ENCODE assay signal across 8 cellular contexts in the genomic region with DNA sequence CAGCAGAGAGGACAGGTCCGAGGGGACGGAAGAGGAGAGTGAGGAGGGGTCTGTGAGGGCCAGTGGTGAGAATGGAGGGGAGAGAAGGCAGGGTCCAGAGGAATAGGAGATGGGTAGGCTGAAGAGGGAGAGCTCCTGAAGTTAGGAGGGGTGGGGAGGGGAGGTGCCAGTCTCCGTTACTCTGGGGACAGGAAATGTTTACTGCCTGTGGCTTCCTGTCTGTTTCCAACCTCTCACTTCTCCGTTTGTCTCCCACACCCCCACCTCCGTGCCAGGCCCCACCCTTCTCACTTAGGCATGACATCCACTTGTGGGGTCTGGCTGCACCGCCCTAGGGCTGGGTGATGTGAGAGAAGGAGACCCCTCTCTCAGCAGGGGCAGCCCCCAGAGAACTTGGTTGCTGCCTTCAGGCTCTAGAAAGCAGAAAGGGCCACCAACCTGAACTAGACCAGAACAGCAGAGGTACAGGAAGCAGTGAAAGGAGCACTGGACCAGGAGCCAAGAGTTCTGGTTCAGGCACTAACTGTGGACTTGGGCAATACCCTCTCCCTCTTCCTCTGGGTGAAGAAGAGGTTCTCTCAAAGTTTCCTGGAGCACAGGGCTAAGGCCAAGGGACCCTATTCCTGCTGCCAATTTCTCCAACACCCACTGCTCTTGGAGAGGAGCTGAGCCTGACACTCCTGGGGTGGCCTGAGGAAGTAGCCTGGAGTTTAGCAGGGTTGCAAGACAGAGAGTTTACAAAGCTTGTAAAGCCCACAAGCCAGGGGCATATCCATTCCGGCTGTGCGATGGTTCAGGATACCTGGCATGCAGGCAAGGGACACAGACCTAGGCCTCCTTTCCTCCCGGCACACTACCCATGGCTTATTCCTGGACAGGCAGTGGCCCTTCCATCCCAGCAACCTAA. TPM values are rescaled to one million over a fixed set of nuclear protein-coding genes. Genes with fewer than 3 reads are reported as not detected.
DNase-seq lines count a peak whose midpoint lies in the region; ATAC-seq lines count a peak whose summit lies in the region.

No MANE protein-coding gene starts in this region.

- peak overlapping the region; percentile 95 for H3K27ac Mint-ChIP-seq in activated CD4-positive, alpha-beta T cell treated with anti-CD3 and anti-CD28 coated beads, Interleukin-2, amount 10 ng/mL, durations not matched to agents 7 days and 5 days
- H3K27ac Mint-ChIP-seq in effector memory CD8-positive, alpha-beta T cell: peak overlapping the region; percentile 93 to 99

- POLR2A ChIA-PET in activated CD4-positive, alpha-beta T cell treated with anti-CD3 and anti-CD28 coated beads, Interleukin-2, amount 10 ng/mL, durations not matched to agents 7 days and 5 days (lab: Charles Lee): interaction anchor here (0.9 kb wide), 1 partner anchor 10 kb away, joined by 3 read pairs; no protein-coding TSS in a partner anchor

- CTCF ChIA-PET in activated CD4-positive, alpha-beta T cell treated with anti-CD3 and anti-CD28 coated beads, Interleukin-2, amount 10 ng/mL, durations not matched to agents 7 days and 5 days (lab: Charles Lee): interaction anchor here (1.1 to 4.6 kb wide), 6 partner anchors 9 to 34 kb away, joined by 3 to 58 read pairs (median 11); no protein-coding TSS in a partner anchor

- peak; percentile 87 for ATAC-seq in effector memory CD8-positive, alpha-beta T cell (replicated peaks)

- peak overlapping the region; percentile 78 for H3K4me3 Mint-ChIP-seq in activated CD4-positive, alpha-beta T cell treated with anti-CD3 and anti-CD28 coated beads, Interleukin-2, amount 10 ng/mL, durations not matched to agents 7 days and 5 days
- H3K4me3 Mint-ChIP-seq in effector memory CD8-positive, alpha-beta T cell: peak overlapping the region; percentile 74 to 78

- H3K4me1 Mint-ChIP-seq in activated CD4-positive, alpha-beta T cell treated with anti-CD3 and anti-CD28 coated beads, Interleukin-2, amount 10 ng/mL, durations not matched to agents 7 days and 5 days: peaks cover 72% of the 10 kb centered on the region
- H3K4me1 Mint-ChIP-seq in effector memory CD8-positive, alpha-beta T cell (ENCODE audit: low read depth in 2 of 2): peaks cover 64 to 71% of the 10 kb centered on the region in 2 donors

- H3K27me3 Mint-ChIP-seq in activated CD4-positive, alpha-beta T cell treated with anti-CD3 and anti-CD28 coated beads, Interleukin-2, amount 10 ng/mL, durations not matched to agents 7 days and 5 days: no peaks in the 10 kb centered on the region
- H3K27me3 Mint-ChIP-seq in effector memory CD8-positive, alpha-beta T cell: no peaks in the 10 kb centered on the region

- in situ Hi-C loops in ACHN (cut with HindIII; ENCODE audit: low pct_ligation_motif_present, low pct_unique_long_range_greater_than_20kb, low sequenced_read_pairs): no loop called here

- H3K9me3 Mint-ChIP-seq in activated CD4-positive, alpha-beta T cell treated with anti-CD3 and anti-CD28 coated beads, Interleukin-2, amount 10 ng/mL, durations not matched to agents 7 days and 5 days: no peaks in the 10 kb centered on the region
- H3K9me3 Mint-ChIP-seq in effector memory CD8-positive, alpha-beta T cell: no peaks in the 10 kb centered on the region

- H3K36me3 Mint-ChIP-seq in activated CD4-positive, alpha-beta T cell treated with anti-CD3 and anti-CD28 coated beads, Interleukin-2, amount 10 ng/mL, durations not matched to agents 7 days and 5 days (ENCODE audit: low read depth): peaks cover 25% of the 10 kb centered on the region
- peaks cover 41% of the 10 kb centered on the region for H3K36me3 Mint-ChIP-seq in effector memory CD8-positive, alpha-beta T cell (ENCODE audit: insufficient read depth)

- DNase-seq in Ammon's horn (ENCODE audit: low spot score): peak; percentile 59
- peak; percentile 82 for DNase-seq in HT1080 (ENCODE audit: low read depth)
- DNase-seq in activated CD4-positive, alpha-beta T cell treated with anti-CD3 and anti-CD28 coated beads, Interleukin-2, amount 10 ng/mL, durations not matched to agents 7 days and 5 days: peak; percentile 89
- DNase-seq in effector memory CD8-positive, alpha-beta T cell: peak; percentile 76 to 85 (median 83)
- peak; percentile 54 for DNase-seq in pulmonary artery endothelial cell (ENCODE audit: low read depth, low spot score)
- DNase-seq in foreskin melanocyte: no peak
- no peak for DNase-seq in ACHN
- no peak for DNase-seq in NCI-H187 (lab: John Stamatoyannopoulos, UW)

RNA-seq across cellular contexts. Expression of a gene that starts 5.5 kb away (rescaled TPM):
- 150 and 163 TPM in 2 replicates for total RNA-seq in HT1080 (2014; rRNA removed; shearing (Covaris generic))
- 230 and 231 TPM in 2 replicates for polyA plus RNA-seq in HT1080 (2015; cell fraction: cytosol; rRNA removed)
- polyA plus RNA-seq in HT1080 (2015; cell fraction: nucleus; rRNA removed): 490 and 542 TPM in 2 replicates
- total RNA-seq in activated CD4-positive, alpha-beta T cell treated with anti-CD3 and anti-CD28 coated beads, Interleukin-2, amount 10 ng/mL, durations not matched to agents 7 days and 5 days: 10 to 100 TPM; 83.5 to 88.7 TPM
- 848 and 1,153 TPM in 2 replicates for total RNA-seq in pulmonary artery endothelial cell

RNA-seq across cellular contexts. Expression of a gene that starts 29.0 kb away (rescaled TPM):
- total RNA-seq in HT1080 (2014; rRNA removed; shearing (Covaris generic)): 4.0 and 5.4 TPM in 2 replicates
- polyA plus RNA-seq in HT1080 (2015; cell fraction: cytosol; rRNA removed): 15.3 and 17.6 TPM in 2 replicates
- 6.4 and 7.9 TPM in 2 replicates for polyA plus RNA-seq in HT1080 (2015; cell fraction: nucleus; rRNA removed)
- total RNA-seq in activated CD4-positive, alpha-beta T cell treated with anti-CD3 and anti-CD28 coated beads, Interleukin-2, amount 10 ng/mL, durations not matched to agents 7 days and 5 days: 1 to 10 TPM in 1 of 2 experiments, under 1 TPM in 1; 0.48 to 1.3 TPM
- total RNA-seq in pulmonary artery endothelial cell: 0.74 and 0.79 TPM in 2 replicates

RNA-seq across cellular contexts. Expression of a gene that starts 49.3 kb away (rescaled TPM):
- total RNA-seq in HT1080 (2014; rRNA removed; shearing (Covaris generic)): not detected in 2 replicates
- polyA plus RNA-seq in HT1080 (2015; cell fraction: cytosol; rRNA removed): 0.06 and 0.08 TPM in 2 replicates
- 0.07 and 0.26 TPM in 2 replicates for polyA plus RNA-seq in HT1080 (2015; cell fraction: nucleus; rRNA removed)
- total RNA-seq in activated CD4-positive, alpha-beta T cell treated with anti-CD3 and anti-CD28 coated beads, Interleukin-2, amount 10 ng/mL, durations not matched to agents 7 days and 5 days: under 1 TPM; 0.15 to 0.33 TPM
- total RNA-seq in pulmonary artery endothelial cell: not detected in 2 replicates

RNA-seq across cellular contexts. Expression of a gene that starts 59.9 kb away (rescaled TPM):
- 2.1 TPM in 1 of 2 replicates, not detected in the other for total RNA-seq in HT1080 (2014; rRNA removed; shearing (Covaris generic))
- polyA plus RNA-seq in HT1080 (2015; cell fraction: cytosol; rRNA removed): 0.56 and 0.70 TPM in 2 replicates
- polyA plus RNA-seq in HT1080 (2015; cell fraction: nucleus; rRNA removed): not detected in 2 replicates
- 10 to 100 TPM in 1 of 2 experiments, 1 to 10 TPM in 1; 8.5 to 10.8 TPM for total RNA-seq in activated CD4-positive, alpha-beta T cell treated with anti-CD3 and anti-CD28 coated beads, Interleukin-2, amount 10 ng/mL, durations not matched to agents 7 days and 5 days
- not detected in 2 replicates for total RNA-seq in pulmonary artery endothelial cell

Comparison
In these comparisons a context has a peak if more than half of its experiments do, and no peak if none do; other contexts are left out.
1. DNase-seq: peak in Ammon's horn (single experiment), HT1080 (single experiment), activated CD4-positive, alpha-beta T cell treated with anti-CD3 and anti-CD28 coated beads, Interleukin-2, amount 10 ng/mL, durations not matched to agents 7 days and 5 days (single experiment), effector memory CD8-positive, alpha-beta T cell (3 of 3) and pulmonary artery endothelial cell (single experiment); none in foreskin melanocyte (single experiment), ACHN (single experiment) and NCI-H187 (0 of 2).